Comparison of ENCODE assay signal across 1 cellular context in the genomic region with DNA sequence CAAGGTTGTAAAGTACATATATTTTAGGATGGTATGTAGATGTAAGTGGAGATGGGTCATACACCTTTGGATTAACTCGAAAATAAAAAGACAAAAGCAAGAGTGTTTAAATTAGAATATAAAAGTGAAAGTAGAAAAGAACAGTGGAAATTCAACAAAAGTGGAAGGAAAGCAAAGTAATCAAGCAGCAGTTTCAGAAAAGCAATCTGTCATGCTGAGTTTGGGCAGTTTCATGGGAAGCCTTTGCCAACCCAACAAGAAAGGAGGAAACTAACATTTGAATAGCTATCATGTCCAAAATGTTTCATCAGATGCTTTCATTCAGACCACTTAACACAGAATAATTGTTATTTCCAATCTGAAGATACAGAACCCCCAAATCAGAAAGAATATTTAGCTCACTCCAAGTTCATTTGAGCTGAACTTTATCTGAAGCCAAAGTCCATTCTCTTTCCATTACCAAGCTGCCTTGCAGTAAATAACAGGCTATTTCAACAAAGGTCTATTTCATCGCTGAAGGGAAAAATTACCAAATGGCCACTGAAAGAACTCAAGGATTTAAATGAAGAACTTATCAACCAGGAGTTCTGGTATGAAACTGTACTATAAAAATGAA.
TF ChIP-seq lines count a peak whose summit lies in the region.

No MANE protein-coding gene starts in this region.

TF ChIP-seq in GM12878, 131 proteins besides CTCF, POLR2A, EP300 and RAD21:
- TF ChIP-seq NR2F1 (conservative IDR thresholded peaks at IDR 0.05) = no peak
- TF ChIP-seq, protein P1, sequence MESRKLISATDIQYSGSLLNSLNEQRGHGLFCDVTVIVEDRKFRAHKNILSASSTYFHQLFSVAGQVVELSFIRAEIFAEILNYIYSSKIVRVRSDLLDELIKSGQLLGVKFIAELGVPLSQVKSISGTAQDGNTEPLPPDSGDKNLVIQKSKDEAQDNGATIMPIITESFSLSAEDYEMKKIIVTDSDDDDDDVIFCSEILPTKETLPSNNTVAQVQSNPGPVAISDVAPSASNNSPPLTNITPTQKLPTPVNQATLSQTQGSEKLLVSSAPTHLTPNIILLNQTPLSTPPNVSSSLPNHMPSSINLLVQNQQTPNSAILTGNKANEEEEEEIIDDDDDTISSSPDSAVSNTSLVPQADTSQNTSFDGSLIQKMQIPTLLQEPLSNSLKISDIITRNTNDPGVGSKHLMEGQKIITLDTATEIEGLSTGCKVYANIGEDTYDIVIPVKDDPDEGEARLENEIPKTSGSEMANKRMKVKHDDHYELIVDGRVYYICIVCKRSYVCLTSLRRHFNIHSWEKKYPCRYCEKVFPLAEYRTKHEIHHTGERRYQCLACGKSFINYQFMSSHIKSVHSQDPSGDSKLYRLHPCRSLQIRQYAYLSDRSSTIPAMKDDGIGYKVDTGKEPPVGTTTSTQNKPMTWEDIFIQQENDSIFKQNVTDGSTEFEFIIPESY (IDR thresholded peaks at IDR 0.05) = no peak
- no peak for TF ChIP-seq RAD51 (IDR thresholded peaks at IDR 0.05)
- TF ChIP-seq TAF1 (IDR thresholded peaks at IDR 0.05; ENCODE audit: borderline replicate concordance, low read depth, low read length) = no peak
- TF ChIP-seq ZNF274 (IDR thresholded peaks at IDR 0.05; ENCODE audit: insufficient read depth, insufficient read length) = no peak
- no peak for TF ChIP-seq EGR1 (IDR thresholded peaks at IDR 0.05; ENCODE audit: borderline replicate concordance in 1 of 2, low read depth in 2 of 2, low read length in 2 of 2)
- TF ChIP-seq ZZZ3 (IDR thresholded peaks at IDR 0.05; ENCODE audit: control insufficient read depth, insufficient read length, low read depth) = no peak
- TF ChIP-seq TCF12 (IDR thresholded peaks at IDR 0.05; ENCODE audit: low read depth, low read length) = no peak
- no peak for TF ChIP-seq ZSCAN29 (IDR thresholded peaks at IDR 0.05)
- TF ChIP-seq MTA2 (IDR thresholded peaks at IDR 0.05; ENCODE audit: low read depth) = no peak
- TF ChIP-seq, protein P2, sequence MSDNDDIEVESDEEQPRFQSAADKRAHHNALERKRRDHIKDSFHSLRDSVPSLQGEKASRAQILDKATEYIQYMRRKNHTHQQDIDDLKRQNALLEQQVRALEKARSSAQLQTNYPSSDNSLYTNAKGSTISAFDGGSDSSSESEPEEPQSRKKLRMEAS (IDR thresholded peaks at IDR 0.05; ENCODE audit: low read depth, low read length) = no peak
- TF ChIP-seq SP1 (IDR thresholded peaks at IDR 0.05; ENCODE audit: low read depth, low read length) = no peak
- TF ChIP-seq, protein P3, sequence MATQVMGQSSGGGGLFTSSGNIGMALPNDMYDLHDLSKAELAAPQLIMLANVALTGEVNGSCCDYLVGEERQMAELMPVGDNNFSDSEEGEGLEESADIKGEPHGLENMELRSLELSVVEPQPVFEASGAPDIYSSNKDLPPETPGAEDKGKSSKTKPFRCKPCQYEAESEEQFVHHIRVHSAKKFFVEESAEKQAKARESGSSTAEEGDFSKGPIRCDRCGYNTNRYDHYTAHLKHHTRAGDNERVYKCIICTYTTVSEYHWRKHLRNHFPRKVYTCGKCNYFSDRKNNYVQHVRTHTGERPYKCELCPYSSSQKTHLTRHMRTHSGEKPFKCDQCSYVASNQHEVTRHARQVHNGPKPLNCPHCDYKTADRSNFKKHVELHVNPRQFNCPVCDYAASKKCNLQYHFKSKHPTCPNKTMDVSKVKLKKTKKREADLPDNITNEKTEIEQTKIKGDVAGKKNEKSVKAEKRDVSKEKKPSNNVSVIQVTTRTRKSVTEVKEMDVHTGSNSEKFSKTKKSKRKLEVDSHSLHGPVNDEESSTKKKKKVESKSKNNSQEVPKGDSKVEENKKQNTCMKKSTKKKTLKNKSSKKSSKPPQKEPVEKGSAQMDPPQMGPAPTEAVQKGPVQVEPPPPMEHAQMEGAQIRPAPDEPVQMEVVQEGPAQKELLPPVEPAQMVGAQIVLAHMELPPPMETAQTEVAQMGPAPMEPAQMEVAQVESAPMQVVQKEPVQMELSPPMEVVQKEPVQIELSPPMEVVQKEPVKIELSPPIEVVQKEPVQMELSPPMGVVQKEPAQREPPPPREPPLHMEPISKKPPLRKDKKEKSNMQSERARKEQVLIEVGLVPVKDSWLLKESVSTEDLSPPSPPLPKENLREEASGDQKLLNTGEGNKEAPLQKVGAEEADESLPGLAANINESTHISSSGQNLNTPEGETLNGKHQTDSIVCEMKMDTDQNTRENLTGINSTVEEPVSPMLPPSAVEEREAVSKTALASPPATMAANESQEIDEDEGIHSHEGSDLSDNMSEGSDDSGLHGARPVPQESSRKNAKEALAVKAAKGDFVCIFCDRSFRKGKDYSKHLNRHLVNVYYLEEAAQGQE (IDR thresholded peaks at IDR 0.05; ENCODE audit: low read depth, low read length) = no peak
- TF ChIP-seq, protein P4, sequence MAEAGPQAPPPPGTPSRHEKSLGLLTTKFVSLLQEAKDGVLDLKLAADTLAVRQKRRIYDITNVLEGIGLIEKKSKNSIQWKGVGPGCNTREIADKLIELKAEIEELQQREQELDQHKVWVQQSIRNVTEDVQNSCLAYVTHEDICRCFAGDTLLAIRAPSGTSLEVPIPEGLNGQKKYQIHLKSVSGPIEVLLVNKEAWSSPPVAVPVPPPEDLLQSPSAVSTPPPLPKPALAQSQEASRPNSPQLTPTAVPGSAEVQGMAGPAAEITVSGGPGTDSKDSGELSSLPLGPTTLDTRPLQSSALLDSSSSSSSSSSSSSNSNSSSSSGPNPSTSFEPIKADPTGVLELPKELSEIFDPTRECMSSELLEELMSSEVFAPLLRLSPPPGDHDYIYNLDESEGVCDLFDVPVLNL (IDR thresholded peaks at IDR 0.05; ENCODE audit: low read depth, low read length) = no peak
